ENCODE assay signal across 8 cellular contexts in genomic region chr7:100157334-100158228, GRCh38. TPM values are rescaled to one million over a fixed set of nuclear protein-coding genes. Genes with fewer than 3 reads are reported as not detected.
A peak's percentile ranks its signal among the peaks of the same experiment; 100 is the strongest.
DNase-seq lines count a peak whose midpoint lies in the region; ATAC-seq and TF ChIP-seq lines count a peak whose summit lies in the region.

No MANE protein-coding gene starts in this region.

- peak; percentile 59 for DNase-seq in COLO668 (lab: John Stamatoyannopoulos, UW; ENCODE audit: unreplicated experiment)
- peak; percentile 33 for DNase-seq in HS-5 (ENCODE audit: low read depth)
- no peak for DNase-seq in activated T-helper 1 cell treated with anti-CD3 and anti-CD28 coated beads, Interleukin-12 subunit alpha, Interleukin-12 subunit beta, Interleukin-2, Interleukin-4 antibody, amounts not matched to agents 30 ng/mL and 10 ng/mL and 1 ng/mL, durations not matched to agents 14 hours and 24 hours and 36 hours (ENCODE audit: low spot score)
- DNase-seq in cardiac muscle cell (ENCODE audit: low read depth in 1 of 2, low spot score in 1 of 2): peak; percentile 52 to 61
- DNase-seq in progenitor cell of endocrine pancreas (ENCODE audit: low spot score, unreplicated experiment): no peak
- DNase-seq in NAMALWA (ENCODE audit: low spot score): no peak

- no peaks in the 10 kb centered on the region for H3K9me3 Mint-ChIP-seq in activated T-helper 1 cell treated with anti-CD3 and anti-CD28 coated beads, Interleukin-12 subunit alpha, Interleukin-12 subunit beta, Interleukin-2, Interleukin-4 antibody, amounts not matched to agents 30 ng/mL and 10 ng/mL and 1 ng/mL, durations not matched to agents 14 hours and 24 hours and 36 hours
- H3K9me3 Mint-ChIP-seq in progenitor cell of endocrine pancreas (ENCODE audit: low read depth): no peaks in the 10 kb centered on the region

- peaks cover 6% of the 10 kb centered on the region for H3K4me1 ChIP-seq in cardiac muscle cell (ENCODE audit: low read depth)

- peaks cover 19% of the 10 kb centered on the region for H3K36me3 ChIP-seq in cardiac muscle cell

- ATAC-seq in HG02763 (IDR thresholded peaks at IDR 0.05; ENCODE audit: unreplicated experiment): no peak
- ATAC-seq in GM18519 (IDR thresholded peaks at IDR 0.05; ENCODE audit: low FRiP score, unreplicated experiment): no peak

- H3K36me3 Mint-ChIP-seq in activated T-helper 1 cell treated with anti-CD3 and anti-CD28 coated beads, Interleukin-12 subunit alpha, Interleukin-12 subunit beta, Interleukin-2, Interleukin-4 antibody, amounts not matched to agents 30 ng/mL and 10 ng/mL and 1 ng/mL, durations not matched to agents 14 hours and 24 hours and 36 hours (ENCODE audit: low read depth): peaks cover 29% of the 10 kb centered on the region
- H3K36me3 Mint-ChIP-seq in progenitor cell of endocrine pancreas (ENCODE audit: insufficient read depth): peaks cover 7% of the 10 kb centered on the region

- intact Hi-C loops in activated T-helper 1 cell treated with anti-CD3 and anti-CD28 coated beads, Interleukin-12 subunit alpha, Interleukin-12 subunit beta, Interleukin-2, Interleukin-4 antibody, amounts not matched to agents 30 ng/mL and 10 ng/mL and 1 ng/mL, durations not matched to agents 14 hours and 24 hours and 36 hours (cut with micrococcal nuclease): loop anchor here (1.0 to 2.0 kb wide), 4 partner anchors 9 to 115 kb away; partner anchors contain the start of genes GPC2, LAMTOR4 and STAG3

- no peaks in the 10 kb centered on the region for H3K27me3 Mint-ChIP-seq in activated T-helper 1 cell treated with anti-CD3 and anti-CD28 coated beads, Interleukin-12 subunit alpha, Interleukin-12 subunit beta, Interleukin-2, Interleukin-4 antibody, amounts not matched to agents 30 ng/mL and 10 ng/mL and 1 ng/mL, durations not matched to agents 14 hours and 24 hours and 36 hours (ENCODE audit: insufficient read depth)
- no peaks in the 10 kb centered on the region for H3K27me3 Mint-ChIP-seq in progenitor cell of endocrine pancreas

- H3K4me3 Mint-ChIP-seq in activated T-helper 1 cell treated with anti-CD3 and anti-CD28 coated beads, Interleukin-12 subunit alpha, Interleukin-12 subunit beta, Interleukin-2, Interleukin-4 antibody, amounts not matched to agents 30 ng/mL and 10 ng/mL and 1 ng/mL, durations not matched to agents 14 hours and 24 hours and 36 hours: peak overlapping the region; percentile 81
- peak overlapping the region; percentile 71 for H3K4me3 Mint-ChIP-seq in progenitor cell of endocrine pancreas (ENCODE audit: low read depth)

- peak; percentile 20 for TF ChIP-seq CTCF in cardiac muscle cell (IDR thresholded peaks at IDR 0.05; ENCODE audit: low read depth, low read length)
- TF ChIP-seq CTCF in progenitor cell of endocrine pancreas (IDR thresholded peaks at IDR 0.05; ENCODE audit: unreplicated experiment): peak; percentile 13

- H3K4me3 ChIP-seq in cardiac muscle cell: peak overlapping the region; percentile 91

- no peaks in the 10 kb centered on the region for H3K27me3 ChIP-seq in cardiac muscle cell

- H3K27ac Mint-ChIP-seq in activated T-helper 1 cell treated with anti-CD3 and anti-CD28 coated beads, Interleukin-12 subunit alpha, Interleukin-12 subunit beta, Interleukin-2, Interleukin-4 antibody, amounts not matched to agents 30 ng/mL and 10 ng/mL and 1 ng/mL, durations not matched to agents 14 hours and 24 hours and 36 hours: peak overlapping the region; percentile 67
- H3K27ac Mint-ChIP-seq in progenitor cell of endocrine pancreas: peak overlapping the region; percentile 80

- peak overlapping the region; percentile 57 for H3K27ac ChIP-seq in cardiac muscle cell

- peaks cover 43% of the 10 kb centered on the region for H3K4me1 Mint-ChIP-seq in activated T-helper 1 cell treated with anti-CD3 and anti-CD28 coated beads, Interleukin-12 subunit alpha, Interleukin-12 subunit beta, Interleukin-2, Interleukin-4 antibody, amounts not matched to agents 30 ng/mL and 10 ng/mL and 1 ng/mL, durations not matched to agents 14 hours and 24 hours and 36 hours (ENCODE audit: low read depth)
- peaks cover 9% of the 10 kb centered on the region for H3K4me1 Mint-ChIP-seq in progenitor cell of endocrine pancreas (ENCODE audit: low read depth)

- no peaks in the 10 kb centered on the region for H3K9me3 ChIP-seq in cardiac muscle cell (ENCODE audit: low read depth)

RNA-seq across cellular contexts. Expression of gene TRAPPC14, which starts 0.9 kb away (rescaled TPM):
- 43.9 and 44.3 TPM in 2 replicates for total RNA-seq in activated T-helper 1 cell treated with anti-CD3 and anti-CD28 coated beads, Interleukin-12 subunit alpha, Interleukin-12 subunit beta, Interleukin-2, Interleukin-4 antibody, amounts not matched to agents 30 ng/mL and 10 ng/mL and 1 ng/mL, durations not matched to agents 14 hours and 24 hours and 36 hours
- total RNA-seq in cardiac muscle cell (14.2 and 22.7 TPM in 2 replicates), progenitor cell of endocrine pancreas (29.6 and 30.7 TPM in 2 replicates)
- polyA plus RNA-seq in cardiac muscle cell: 10.4 and 25.0 TPM in 2 replicates

RNA-seq across cellular contexts. Expression of gene LAMTOR4, which starts 8.9 kb away (rescaled TPM):
- total RNA-seq in activated T-helper 1 cell treated with anti-CD3 and anti-CD28 coated beads, Interleukin-12 subunit alpha, Interleukin-12 subunit beta, Interleukin-2, Interleukin-4 antibody, amounts not matched to agents 30 ng/mL and 10 ng/mL and 1 ng/mL, durations not matched to agents 14 hours and 24 hours and 36 hours: 119 and 133 TPM in 2 replicates
- total RNA-seq in cardiac muscle cell: 193 and 199 TPM in 2 replicates
- 258 and 280 TPM in 2 replicates for polyA plus RNA-seq in cardiac muscle cell
- total RNA-seq in progenitor cell of endocrine pancreas: 106 and 116 TPM in 2 replicates

RNA-seq across cellular contexts. Expression of gene GAL3ST4, which starts 10.8 kb away (rescaled TPM):
- total RNA-seq in activated T-helper 1 cell treated with anti-CD3 and anti-CD28 coated beads, Interleukin-12 subunit alpha, Interleukin-12 subunit beta, Interleukin-2, Interleukin-4 antibody, amounts not matched to agents 30 ng/mL and 10 ng/mL and 1 ng/mL, durations not matched to agents 14 hours and 24 hours and 36 hours: 1.3 and 1.5 TPM in 2 replicates
- total RNA-seq in cardiac muscle cell (2.0 and 5.0 TPM in 2 replicates), progenitor cell of endocrine pancreas (4.9 and 5.1 TPM in 2 replicates)
- polyA plus RNA-seq in cardiac muscle cell: 3.8 and 5.0 TPM in 2 replicates

RNA-seq across cellular contexts. Expression of gene GPC2, which starts 19.6 kb away (rescaled TPM):
- total RNA-seq in activated T-helper 1 cell treated with anti-CD3 and anti-CD28 coated beads, Interleukin-12 subunit alpha, Interleukin-12 subunit beta, Interleukin-2, Interleukin-4 antibody, amounts not matched to agents 30 ng/mL and 10 ng/mL and 1 ng/mL, durations not matched to agents 14 hours and 24 hours and 36 hours: 3.9 and 4.8 TPM in 2 replicates
- total RNA-seq in cardiac muscle cell (37.4 and 47.9 TPM in 2 replicates), progenitor cell of endocrine pancreas (64.0 and 65.2 TPM in 2 replicates)
- 29.8 and 32.1 TPM in 2 replicates for polyA plus RNA-seq in cardiac muscle cell

RNA-seq across cellular contexts. Expression of gene STAG3, which starts 20.1 kb away (rescaled TPM):
- total RNA-seq in activated T-helper 1 cell treated with anti-CD3 and anti-CD28 coated beads, Interleukin-12 subunit alpha, Interleukin-12 subunit beta, Interleukin-2, Interleukin-4 antibody, amounts not matched to agents 30 ng/mL and 10 ng/mL and 1 ng/mL, durations not matched to agents 14 hours and 24 hours and 36 hours: 25.0 and 30.6 TPM in 2 replicates
- total RNA-seq in cardiac muscle cell (1.6 and 2.0 TPM in 2 replicates), progenitor cell of endocrine pancreas (2.4 and 2.5 TPM in 2 replicates)
- polyA plus RNA-seq in cardiac muscle cell: 5.8 and 6.8 TPM in 2 replicates

Comparison
In these comparisons a context has a peak if more than half of its experiments do, and no peak if none do; other contexts are left out.
1. DNase-seq: peak in COLO668 (single experiment), HS-5 (single experiment) and cardiac muscle cell (2 of 2); none in activated T-helper 1 cell treated with anti-CD3 and anti-CD28 coated beads, Interleukin-12 subunit alpha, Interleukin-12 subunit beta, Interleukin-2, Interleukin-4 antibody, amounts not matched to agents 30 ng/mL and 10 ng/mL and 1 ng/mL, durations not matched to agents 14 hours and 24 hours and 36 hours (single experiment), progenitor cell of endocrine pancreas (single experiment) and NAMALWA (single experiment).